8 cellular contexts compared by ENCODE assay signal in the genomic region with DNA sequence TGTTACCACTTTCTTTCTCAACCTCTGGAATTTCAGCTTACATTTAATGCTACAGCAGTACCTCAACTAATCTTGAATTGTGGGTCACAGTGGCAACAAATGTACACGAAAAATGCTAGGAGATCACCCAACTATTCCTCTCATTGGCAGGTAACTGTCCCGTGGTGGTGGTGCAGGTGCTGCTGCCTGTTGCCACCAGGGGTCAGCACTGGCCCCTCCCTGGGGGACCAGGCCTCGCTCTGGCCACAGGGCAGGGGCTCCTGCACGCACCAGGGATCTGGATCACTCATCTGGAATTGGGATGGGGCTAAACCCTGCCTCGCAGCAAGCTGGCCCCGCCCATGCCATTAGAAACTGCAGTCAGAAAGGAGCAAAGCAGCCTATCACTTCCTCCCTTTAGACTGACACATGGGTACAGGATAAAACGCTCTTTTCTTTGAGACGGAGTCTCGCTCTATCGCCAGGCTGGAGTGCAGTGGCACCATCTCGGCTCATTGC. TPM values are rescaled to one million over a fixed set of nuclear protein-coding genes. Genes with fewer than 3 reads are reported as not detected.
A peak's percentile ranks its signal among the peaks of the same experiment; 100 is the strongest.
DNase-seq lines count a peak whose midpoint lies in the region; ATAC-seq and TF ChIP-seq lines count a peak whose summit lies in the region.

No MANE protein-coding gene starts in this region.

- H3K4me1 ChIP-seq in PC-9 (replicated peaks; ENCODE audit: insufficient read depth), result peaks cover 4% of the 10 kb centered on the region; the same call in 1 of the 2 replicates
- peaks cover 0 to 57% (median 6%) of the 10 kb centered on the region in 3 donors for H3K4me1 ChIP-seq in gastroesophageal sphincter
- H3K4me1 ChIP-seq in psoas muscle, result peaks cover 14% of the 10 kb centered on the region

- no peak for TF ChIP-seq POLR2A in gastroesophageal sphincter (IDR thresholded peaks at IDR 0.05)

- H3K4me3 ChIP-seq in PC-9 (no peak overlapping the region), gastroesophageal sphincter (no peak overlapping the region), psoas muscle (no peak overlapping the region)

- ATAC-seq in gastroesophageal sphincter (peak; percentile 84), psoas muscle (peak; percentile 78 to 84 (median 81)), HG02678 (IDR thresholded peaks at IDR 0.05; ENCODE audit: unreplicated experiment) (no peak)

- in situ Hi-C loops in GM13977 (cut with MboI; ENCODE audit: low pct_unique_long_range_greater_than_20kb, low sequenced_read_pairs, unreplicated experiment), result no loop called here

- H3K27ac ChIP-seq in PC-9 (no peak overlapping the region), gastroesophageal sphincter (peak overlapping the region in 3 of 4 donors; percentile 64 to 79 (median 68)), psoas muscle (peak overlapping the region; percentile 64)

- H3K9me3 ChIP-seq in PC-9 (ENCODE audit: insufficient read depth, low read depth), result no peaks in the 10 kb centered on the region
- H3K9me3 ChIP-seq in gastroesophageal sphincter, result no peaks in the 10 kb centered on the region
- no peaks in the 10 kb centered on the region for H3K9me3 ChIP-seq in psoas muscle

- no peak overlapping the region for H2AFZ ChIP-seq in PC-9

- H4K20me1 ChIP-seq in PC-9 (ENCODE audit: insufficient read depth), result no peaks in the 10 kb centered on the region

- intact Hi-C loops in PC-9 (cut with micrococcal nuclease; ENCODE audit: unreplicated experiment), result loop anchor here (1.0 kb wide), 2 partner anchors 199 to 246 kb away; no protein-coding TSS in a partner anchor
- intact Hi-C loops in psoas muscle (cut with DNase I), result loop anchor here in 1 of 2 donors (1.0 to 2.0 kb wide), 2 partner anchors 27 to 199 kb away; a partner anchor contains a TSS

- POLR2A ChIA-PET in PC-9 (lab: Charles Lee; ENCODE audit: unreplicated experiment), result interaction anchor here (0.5 to 0.7 kb wide), 2 partner anchors 246 to 303 kb away, joined by 6 to 10 read pairs; no protein-coding TSS in a partner anchor

- CTCF ChIA-PET in PC-9 (lab: Charles Lee), result interaction anchor here (0.9 to 1.3 kb wide), 2 partner anchors 198 kb away, joined by 4 to 6 read pairs; no protein-coding TSS in a partner anchor

- peaks cover 19% of the 10 kb centered on the region for H3F3A ChIP-seq in PC-9 (ENCODE audit: insufficient read depth, low read depth)

- H3K4me2 ChIP-seq in PC-9, result no peak overlapping the region

- H3K27me3 ChIP-seq in PC-9 (ENCODE audit: insufficient read depth, low read depth), result no peaks in the 10 kb centered on the region
- H3K27me3 ChIP-seq in gastroesophageal sphincter, result no peaks in the 10 kb centered on the region
- no peaks in the 10 kb centered on the region for H3K27me3 ChIP-seq in psoas muscle (ENCODE audit: insufficient read depth in 3 of 3, low read length in 2 of 3)

- H3K79me2 ChIP-seq in PC-9 (ENCODE audit: low read depth), result no peaks in the 10 kb centered on the region

- no peak for TF ChIP-seq EP300 in gastroesophageal sphincter (IDR thresholded peaks at IDR 0.05)

- no TSS peak for BruUV-seq in PC-9 (replicated peaks; lab: Mats Ljungman, UMichigan)

- DNase-seq in AG08396 (ENCODE audit: low spot score) (peak; percentile 87), GM13977 (ENCODE audit: low spot score) (peak; percentile 91), PC-9 (peak in 1 of 2 experiments; percentile 70), psoas muscle (peak; percentile 78 to 90), mesenteric fat pad (ENCODE audit: low spot score) (no peak)
- DNase-seq in activated gamma-delta T cell treated with anti-CD3 and anti-CD28 coated beads, Interleukin-2, amount 50 U/mL, for 16 hours (ENCODE audit: low read depth), result peak; percentile 36

- no peaks in the 10 kb centered on the region for H3K9me2 ChIP-seq in PC-9 (ENCODE audit: insufficient read depth)

- TF ChIP-seq CTCF in GM13977 (IDR thresholded peaks at IDR 0.05; ENCODE audit: extremely low read depth, insufficient read depth, missing control alignments) (peak; percentile 95), PC-9 (conservative IDR thresholded peaks at IDR 0.05) (peak; percentile 92), gastroesophageal sphincter (IDR thresholded peaks at IDR 0.05) (peak in 3 of 4 experiments; percentile 84 to 94 (median 86)), psoas muscle (IDR thresholded peaks at IDR 0.05) (peak; percentile 93)

- 0 out of 2 replicates have a peak, but pooled peaks cover 10% of the 10 kb centered on the region for H3K36me3 ChIP-seq in PC-9 (ENCODE audit: low read depth)
- H3K36me3 ChIP-seq in gastroesophageal sphincter, result peaks cover 0 to 67% of the 10 kb centered on the region in 2 donors
- peaks cover 0 to 50% of the 10 kb centered on the region in 2 donors for H3K36me3 ChIP-seq in psoas muscle (ENCODE audit: insufficient read depth in 1 of 2, low read depth in 1 of 2)

- 20% methylated on average over 1 to 4 of the region's 11 CpGs for WGBS in gastroesophageal sphincter (ENCODE audit: low coverage in 1 of 2), 2 donors
- 46 to 49% (median 47%) methylated on average over 11 of the region's 11 CpGs for WGBS in psoas muscle, 3 donors

RNA-seq across cellular contexts. Expression of a gene that starts 6.9 kb away (rescaled TPM):
- total RNA-seq in PC-9 (2021) (60.1 and 62.9 TPM in 2 replicates), gastroesophageal sphincter (10 to 100 TPM; 30.6 to 50.7 (median 37.2) TPM), psoas muscle (10 to 100 TPM; 30.6 to 47.1 (median 34.9) TPM), mesenteric fat pad (38.2 TPM)
- 10 to 100 TPM; 25.0 to 33.7 (median 26.5) TPM for polyA plus RNA-seq in psoas muscle

RNA-seq across cellular contexts. Expression of a gene that starts 18.8 kb away (rescaled TPM):
- total RNA-seq in PC-9 (2021) (0.79 and 1.1 TPM in 2 replicates), gastroesophageal sphincter (1 to 10 TPM in 1 of 4 donors, not detected in 3; 1.8 TPM), psoas muscle (under 1 TPM in 3 of 4 donors, not detected in 1; 0.50 to 0.57 (median 0.55) TPM), mesenteric fat pad (3.2 TPM)
- under 1 TPM in 1 of 3 donors, not detected in 2; 0.04 TPM for polyA plus RNA-seq in psoas muscle

RNA-seq across cellular contexts. Expression of a gene that starts 27.6 kb away (rescaled TPM):
- total RNA-seq in PC-9 (2021) (97.6 and 106 TPM in 2 replicates), gastroesophageal sphincter (100 to 1,000 TPM; 127 to 268 (median 155) TPM), psoas muscle (100 to 1,000 TPM; 120 to 208 (median 176) TPM), mesenteric fat pad (490 TPM)
- 100 to 1,000 TPM; 130 to 230 (median 162) TPM for polyA plus RNA-seq in psoas muscle
